In the genomic region with DNA sequence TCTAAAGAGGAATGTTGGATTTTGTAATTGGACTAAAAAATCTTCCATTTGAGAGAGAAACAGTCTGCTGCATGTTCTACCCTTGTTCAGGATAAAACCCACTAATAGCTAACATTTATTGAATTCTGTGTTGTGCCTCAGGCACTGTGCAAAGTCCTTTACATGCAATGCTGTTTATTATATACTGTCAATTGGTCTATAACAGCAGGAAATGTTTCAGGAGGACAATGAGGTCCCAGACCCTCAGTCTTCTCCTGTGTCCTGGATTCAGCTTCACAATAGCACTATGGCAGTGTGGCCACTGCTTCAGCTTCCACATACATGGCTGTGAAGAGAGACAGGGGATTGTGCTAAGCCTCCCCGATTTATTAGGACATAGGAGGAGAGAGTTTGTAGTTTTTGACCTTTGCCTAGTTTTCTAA, we compare ENCODE assay signal across 13 cellular contexts. TPM values are rescaled to one million over a fixed set of nuclear protein-coding genes. Genes with fewer than 3 reads are reported as not detected.
A peak's percentile ranks its signal among the peaks of the same experiment; 100 is the strongest.
DNase-seq lines count a peak whose midpoint lies in the region; ATAC-seq and TF ChIP-seq lines count a peak whose summit lies in the region.
"Had no signal": no experiment of that assay in that cellular context is flagged by ENCODE, and none has a peak within 500 bp of the region (broad histone marks: within the 10 kb centered on the region; RNA-seq: fewer than 3 reads in every experiment).

No MANE protein-coding gene starts in this region.

- no peak for TF ChIP-seq POLR2A in GM18505 (IDR thresholded peaks at IDR 0.05; ENCODE audit: borderline replicate concordance, extremely low read depth, insufficient read depth, insufficient read length)

- H3K4me1 Mint-ChIP-seq in T-helper 2 cell treated with Interferon-gamma antibody and Interleukin-4, amounts not matched to agents 5 μg/mL and 100 μg/mL, for 36 hours (ENCODE audit: low read depth) = peaks cover 63% of the 10 kb centered on the region
- H3K4me1 Mint-ChIP-seq in endothelial cell (ENCODE audit: unreplicated experiment) = peaks cover 31% of the 10 kb centered on the region
- peaks cover 56% of the 10 kb centered on the region for H3K4me1 Mint-ChIP-seq in osteocyte (ENCODE audit: unreplicated experiment)

- no peak for ATAC-seq in GM18505 (IDR thresholded peaks at IDR 0.05; ENCODE audit: unreplicated experiment)

- no peaks in the 10 kb centered on the region for H3K27me3 Mint-ChIP-seq in T-helper 2 cell treated with Interferon-gamma antibody and Interleukin-4, amounts not matched to agents 5 μg/mL and 100 μg/mL, for 36 hours (ENCODE audit: low read depth)
- H3K27me3 Mint-ChIP-seq in endothelial cell (ENCODE audit: unreplicated experiment) = no peaks in the 10 kb centered on the region
- H3K27me3 Mint-ChIP-seq in osteocyte (ENCODE audit: unreplicated experiment) = no peaks in the 10 kb centered on the region

- H3K27ac Mint-ChIP-seq in T-helper 2 cell treated with Interferon-gamma antibody and Interleukin-4, amounts not matched to agents 5 μg/mL and 100 μg/mL, for 36 hours = peak overlapping the region; percentile 41
- H3K27ac Mint-ChIP-seq in endothelial cell (ENCODE audit: unreplicated experiment) = peak overlapping the region; percentile 19
- peak overlapping the region; percentile 38 for H3K27ac Mint-ChIP-seq in osteocyte (ENCODE audit: unreplicated experiment)

- DNase-seq in T-helper 2 cell treated with Interferon-gamma antibody and Interleukin-4, amounts not matched to agents 5 μg/mL and 100 μg/mL, for 36 hours (ENCODE audit: low spot score) = no peak
- DNase-seq in T-helper 2 cell = no peak
- peak; percentile 64 for DNase-seq in OCI-M1 (lab: John Stamatoyannopoulos, UW)
- no peak for DNase-seq in endothelial cell (ENCODE audit: low spot score)
- DNase-seq in osteocyte (ENCODE audit: extremely low spot score, unreplicated experiment) = no peak
- no peak for DNase-seq in ACHN
- no peak for DNase-seq in GM10266 (ENCODE audit: extremely low spot score)
- DNase-seq: activated CD4-positive, alpha-beta T cell treated with anti-CD3 and anti-CD28 coated beads for 1 hour; hypothalamus; left ventricle myocardium superior; NCI-H1092; nucleus accumbens had no signal

- in situ Hi-C loops in ACHN (cut with HindIII; ENCODE audit: low pct_ligation_motif_present, low pct_unique_long_range_greater_than_20kb, low sequenced_read_pairs) = no loop called here

- no peaks in the 10 kb centered on the region for H3K9me3 Mint-ChIP-seq in T-helper 2 cell treated with Interferon-gamma antibody and Interleukin-4, amounts not matched to agents 5 μg/mL and 100 μg/mL, for 36 hours
- H3K9me3 Mint-ChIP-seq in endothelial cell (ENCODE audit: unreplicated experiment) = no peaks in the 10 kb centered on the region
- no peaks in the 10 kb centered on the region for H3K9me3 Mint-ChIP-seq in osteocyte (ENCODE audit: unreplicated experiment)

- TF ChIP-seq CTCF in endothelial cell (IDR thresholded peaks at IDR 0.05; ENCODE audit: unreplicated experiment) = no peak
- TF ChIP-seq CTCF in osteocyte (IDR thresholded peaks at IDR 0.05) = no peak
- TF ChIP-seq CTCF in GM10266 (IDR thresholded peaks at IDR 0.05; ENCODE audit: control insufficient read depth, insufficient read depth, low read depth, missing control alignments) = no peak

- H3K4me3 Mint-ChIP-seq in T-helper 2 cell treated with Interferon-gamma antibody and Interleukin-4, amounts not matched to agents 5 μg/mL and 100 μg/mL, for 36 hours = peak overlapping the region; percentile 9
- H3K4me3 Mint-ChIP-seq in endothelial cell (ENCODE audit: unreplicated experiment) = peak overlapping the region; percentile 15
- no peak overlapping the region for H3K4me3 Mint-ChIP-seq in osteocyte (ENCODE audit: unreplicated experiment)

- H3K36me3 Mint-ChIP-seq in T-helper 2 cell treated with Interferon-gamma antibody and Interleukin-4, amounts not matched to agents 5 μg/mL and 100 μg/mL, for 36 hours (ENCODE audit: low read depth) = peaks cover 40% of the 10 kb centered on the region
- H3K36me3 Mint-ChIP-seq in endothelial cell (ENCODE audit: low read depth, unreplicated experiment) = no peaks in the 10 kb centered on the region
- H3K36me3 Mint-ChIP-seq in osteocyte (ENCODE audit: unreplicated experiment) = no peaks in the 10 kb centered on the region

RNA-seq across cellular contexts. Expression of gene PTPN1, which starts 11.0 kb away (rescaled TPM):
- total RNA-seq in endothelial cell (ENCODE audit: unreplicated experiment) (46.0 TPM), osteocyte (28.7 and 29.1 TPM in 2 replicates)
